20 cellular contexts compared by ENCODE assay signal in the genomic region with DNA sequence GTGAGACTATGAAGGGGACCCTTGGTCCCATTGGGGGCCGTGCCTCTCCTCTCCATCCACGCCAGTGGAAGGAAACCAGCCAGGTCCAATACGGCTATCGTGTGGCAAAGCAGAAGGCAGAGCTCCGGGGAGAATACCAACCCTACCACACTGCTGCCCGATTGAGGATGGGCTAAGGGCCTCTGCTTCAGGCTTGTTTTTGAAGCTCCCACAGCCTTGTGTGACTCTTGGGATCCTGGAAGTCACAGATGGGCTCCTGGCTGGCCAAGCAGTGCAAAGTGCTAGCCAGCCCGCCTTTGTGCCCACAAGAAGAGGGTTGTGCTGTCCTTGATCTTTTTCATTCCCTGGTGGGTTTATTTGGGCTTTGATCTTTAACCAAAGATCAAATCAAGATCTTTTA.
"Had no signal": no experiment of that assay in that cellular context is flagged by ENCODE, and none has a peak within 500 bp of the region (broad histone marks: within the 10 kb centered on the region; RNA-seq: fewer than 3 reads in every experiment).

No MANE protein-coding gene starts in this region.

- H3K36me3 Mint-ChIP-seq: natural killer cell had no signal

- H3K79me2 ChIP-seq: parathyroid adenoma had no signal

- H3K36me3 ChIP-seq: heart left ventricle, right lobe of liver, stomach, thoracic aorta, transverse colon had no signal

- H3K9me3 ChIP-seq: psoas muscle, right lobe of liver, stomach, thoracic aorta, transverse colon had no signal

- H3K4me3 ChIP-seq: dorsolateral prefrontal cortex, heart left ventricle, psoas muscle, right lobe of liver, stomach, thoracic aorta, transverse colon had no signal

- H3K9me3 Mint-ChIP-seq: natural killer cell had no signal

- ATAC-seq: esophagus mucosa, heart left ventricle, left lobe of liver, natural killer cell, psoas muscle, right lobe of liver had no signal

- H3K9ac ChIP-seq: parathyroid adenoma had no signal

- H3K27ac Mint-ChIP-seq: mesothelial cell of epicardium, natural killer cell had no signal

- H3K27ac ChIP-seq: dorsolateral prefrontal cortex, heart left ventricle, parathyroid adenoma, psoas muscle, right lobe of liver, stomach, thoracic aorta, transverse colon had no signal

- H3K4me3 Mint-ChIP-seq: mesothelial cell of epicardium, natural killer cell had no signal

- H3K4me1 ChIP-seq: parathyroid adenoma, psoas muscle, stomach had no signal

- H3K27me3 ChIP-seq: dorsolateral prefrontal cortex, right lobe of liver, stomach, transverse colon had no signal

- H2AFZ ChIP-seq: parathyroid adenoma had no signal

- DNase-seq: cortex of kidney; effector CD8-positive, alpha-beta T cell; heart left ventricle; hypothalamus; natural killer cell; occipital lobe; psoas muscle; retina; stimulated activated CD4-positive, alpha-beta T cell treated with anti-CD3 and anti-CD28 coated beads, Interleukin-4, amount 100 ng/mL, for 24 hours; stimulated activated naive CD4-positive, alpha-beta T cell; stomach; substantia nigra; transverse colon had no signal
